ENCODE assay signal across 8 cellular contexts in the genomic region with DNA sequence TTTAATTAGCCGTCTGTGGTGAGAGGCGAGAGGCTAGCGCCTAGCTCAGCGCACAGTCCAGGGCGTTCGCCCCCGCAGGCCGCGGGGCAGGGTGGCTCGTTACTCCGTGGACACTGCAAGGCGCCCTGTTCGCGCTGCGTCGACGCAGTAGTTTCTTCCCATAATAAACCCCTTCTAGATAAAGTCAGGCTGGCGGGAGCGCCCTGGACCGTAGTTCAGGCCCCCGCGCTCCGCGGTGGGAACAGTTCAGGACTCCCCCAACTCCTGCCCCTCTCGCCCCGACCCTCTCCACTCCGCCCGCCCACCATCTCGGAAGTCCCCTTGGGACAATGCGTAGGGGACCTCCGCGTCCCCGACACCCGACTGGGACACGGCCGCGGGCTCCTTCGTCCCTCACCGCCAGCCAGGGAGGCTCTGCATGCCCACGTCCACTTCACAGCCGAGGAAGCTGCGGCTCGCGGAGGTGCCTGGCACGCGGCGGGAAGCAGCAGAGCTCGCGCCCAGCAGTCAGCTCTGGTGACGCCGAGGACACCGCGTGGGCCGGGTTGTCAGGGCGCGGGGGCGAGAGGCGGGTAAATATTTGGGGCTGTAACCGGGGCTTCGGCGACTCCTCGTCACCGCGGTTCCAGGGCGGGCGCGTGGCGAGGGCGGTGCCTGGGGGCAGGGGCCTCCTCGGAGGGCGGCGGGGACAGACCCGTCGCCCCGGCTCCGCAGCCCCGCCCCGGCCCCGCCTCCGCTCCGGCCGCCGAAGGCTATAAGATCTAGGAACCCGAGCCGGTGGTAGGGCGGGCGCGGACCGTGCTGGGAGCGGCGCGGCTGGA. TPM values are rescaled to one million over a fixed set of nuclear protein-coding genes. Genes with fewer than 3 reads are reported as not detected.
DNase-seq lines count a peak whose midpoint lies in the region; ATAC-seq, FAIRE-seq and TF ChIP-seq lines count a peak whose summit lies in the region.

A gene with protein sequence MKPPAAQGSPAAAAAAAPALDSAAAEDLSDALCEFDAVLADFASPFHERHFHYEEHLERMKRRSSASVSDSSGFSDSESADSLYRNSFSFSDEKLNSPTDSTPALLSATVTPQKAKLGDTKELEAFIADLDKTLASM (plus strand): TSS at position 783 of the 821 bp plus-strand sequence. CDS start 158 bp downstream, outside the sequence.

- no peak for TF ChIP-seq RAD21 in HepG2 (CRISPR knock-in tag; IDR thresholded peaks at IDR 0.05)

- CTCF ChIA-PET in HepG2 (lab: Yijun Ruan, JAX; ENCODE audit: low intra/inter-chr PET ratio, low total read pairs): no interaction called here

- H3K9me3 ChIP-seq in KOPT-K1 (ENCODE audit: insufficient read depth, low read length, poor library complexity, severe bottlenecking) (no peaks in the 10 kb centered on the region), colonic mucosa (no peaks in the 10 kb centered on the region), HepG2 (ENCODE audit: low read length) (no peaks in the 10 kb centered on the region)

- peak within 1 kb of the TSS; percentile 48 for H3K9ac ChIP-seq in colonic mucosa (ENCODE audit: low read depth in 2 of 2, low read length in 2 of 2)
- H3K9ac ChIP-seq in HepG2 (ENCODE audit: insufficient read depth, low read depth, low read length): peak within 1 kb of the TSS; percentile 71; the same call in 1 of the 2 replicates

- H2AFZ ChIP-seq in HepG2 (ENCODE audit: low read length): no peak within 1 kb of the TSS

- TF ChIP-seq EP300 in HepG2 (IDR thresholded peaks at IDR 0.05; ENCODE audit: low read depth in 2 of 2, low read length in 2 of 2): no peak
- no peak for TF ChIP-seq EP300 in HepG2 (CRISPR knock-in tag; IDR thresholded peaks at IDR 0.05; ENCODE audit: borderline replicate concordance)

- peak within 1 kb of the TSS; percentile 48 for H3K4me3 ChIP-seq in colonic mucosa
- peak within 1 kb of the TSS; percentile 45 to 75 (median 57); a peak in 4 of 6 replicates for H3K4me3 ChIP-seq in HepG2 (replicated peaks in 1 of 3; ENCODE audit: insufficient read depth in 1 of 3, low read depth in 2 of 3, low read length in 3 of 3)

- H3K27me3 ChIP-seq in colonic mucosa: peaks cover 23% of the 10 kb centered on the region
- H3K27me3 ChIP-seq in HepG2 (ENCODE audit: control insufficient read depth in 1 of 2, insufficient read depth in 2 of 2, low read length in 2 of 2): peaks cover 0 to 24% of the 10 kb centered on the region in 2 experiments; a peak in 2 of 5 replicates

- H3K4me2 ChIP-seq in HepG2 (ENCODE audit: low read depth, low read length): peak within 1 kb of the TSS; percentile 80

- H3K79me2 ChIP-seq in HepG2 (ENCODE audit: insufficient read depth, low read length): no peaks in the 10 kb centered on the region

- H3K27ac ChIP-seq in KOPT-K1 (ENCODE audit: low read depth, low read length, poor library complexity, severe bottlenecking): peak within 1 kb of the TSS; percentile 64
- no peak within 1 kb of the TSS for H3K27ac ChIP-seq in colonic mucosa
- H3K27ac ChIP-seq in HepG2 (ENCODE audit: extremely low read length, insufficient read depth, low read length): no peak within 1 kb of the TSS

- no peak for FAIRE-seq in HepG2 (lab: Jason Lieb, UNC)

- no peak for TF ChIP-seq POLR2A in HepG2 (IDR thresholded peaks at IDR 0.05; ENCODE audit: insufficient read depth in 1 of 2, low read depth in 2 of 2, low read length in 2 of 2)

- ATAC-seq in GM21515 (IDR thresholded peaks at IDR 0.05; ENCODE audit: unreplicated experiment): peak; percentile 63
- ATAC-seq in HepG2: peak; percentile 92

- POLR2A ChIA-PET in HepG2 (lab: Yijun Ruan, JAX): no interaction called here

- TF ChIP-seq CTCF in colonic mucosa (IDR thresholded peaks at IDR 0.05) (no peak), HepG2 (CRISPR knock-in tag; IDR thresholded peaks at IDR 0.05) (no peak)

- peaks cover 4% of the 10 kb centered on the region for H3K36me3 ChIP-seq in KOPT-K1 (ENCODE audit: insufficient read depth, low read length)
- no peaks in the 10 kb centered on the region for H3K36me3 ChIP-seq in colonic mucosa
- no peaks in the 10 kb centered on the region for H3K36me3 ChIP-seq in HepG2 (replicated peaks in 1 of 2; ENCODE audit: control insufficient read depth in 1 of 2, insufficient read depth in 2 of 2, low read length in 2 of 2)

- H3K4me1 ChIP-seq in colonic mucosa: no peaks in the 10 kb centered on the region
- peaks cover 18% of the 10 kb centered on the region for H3K4me1 ChIP-seq in HepG2 (ENCODE audit: insufficient read depth, low read length)

- intact Hi-C loops in colonic mucosa (cut with DNase I) (no loop called here), HepG2 (cut with micrococcal nuclease; ENCODE audit: unreplicated experiment) (loop anchor here (2.0 kb wide), 1 partner anchor 196 kb away; no protein-coding TSS in a partner anchor)

- DNase-seq in DMS53 treated with DMSO at 0.1 percent for 48 hours (lab: John Stamatoyannopoulos, UW; ENCODE audit: unreplicated experiment) (peak; percentile 27), colonic mucosa (peak; percentile 82), HepG2 (ENCODE audit: low spot score) (peak; percentile 30), NCI-H226 (no peak)
- DNase-seq in activated CD4-positive, alpha-beta T cell treated with anti-CD3 and anti-CD28 coated beads for 48 hours: peak; percentile 95
- DNase-seq in stimulated activated CD4-positive, alpha-beta T cell treated with anti-CD3 and anti-CD28 coated beads, Interleukin-2, amount 100 ng/mL, for 4 hours (ENCODE audit: low read depth): peak; percentile 98

- in situ Hi-C loops in HepG2 (cut with HindIII; ENCODE audit: extremely low pct_ligation_motif_present, low pct_unique_long_range_greater_than_20kb): no loop called here

- WGBS in HepG2 (ENCODE audit: low lambda C conversion rate): 47% methylated on average over 35 of the region's 92 CpGs

- no peaks in the 10 kb centered on the region for H4K20me1 ChIP-seq in HepG2 (ENCODE audit: insufficient read depth, low read length)

- BruUV-seq in HepG2 (replicated peaks; lab: Mats Ljungman, UMichigan): no TSS peak

TF ChIP-seq in HepG2, 621 proteins besides CTCF, POLR2A, EP300 and RAD21 (continues in another document):
- TF ChIP-seq ZSCAN30 (CRISPR knock-in tag; IDR thresholded peaks at IDR 0.05): no peak
- no peak for TF ChIP-seq ZC3H13 (CRISPR knock-in tag; IDR thresholded peaks at IDR 0.05)
- TF ChIP-seq ZMAT5 (CRISPR knock-in tag; IDR thresholded peaks at IDR 0.05; ENCODE audit: borderline replicate concordance, low read depth): no peak
- TF ChIP-seq, protein P1, sequence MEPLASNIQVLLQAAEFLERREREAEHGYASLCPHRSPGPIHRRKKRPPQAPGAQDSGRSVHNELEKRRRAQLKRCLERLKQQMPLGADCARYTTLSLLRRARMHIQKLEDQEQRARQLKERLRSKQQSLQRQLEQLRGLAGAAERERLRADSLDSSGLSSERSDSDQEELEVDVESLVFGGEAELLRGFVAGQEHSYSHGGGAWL (CRISPR knock-in tag; IDR thresholded peaks at IDR 0.05): peak; percentile 57; the same call in 1 of the 2 replicates
- TF ChIP-seq POGK (CRISPR knock-in tag; conservative IDR thresholded peaks at IDR 0.05): peak; percentile 67; the same call in 1 of the 2 replicates
- TF ChIP-seq FOXA3 (CRISPR knock-in tag; IDR thresholded peaks at IDR 0.05): 0 out of 2 replicates have a peak, but pooled peaks have one; percentile 16
- TF ChIP-seq ATM (IDR thresholded peaks at IDR 0.05; ENCODE audit: borderline replicate concordance): no peak
- peak; percentile 11; the same call in 1 of the 2 replicates for TF ChIP-seq RFX1 (IDR thresholded peaks at IDR 0.05)
- TF ChIP-seq ZNF564 (CRISPR knock-in tag; IDR thresholded peaks at IDR 0.05): peak; percentile 73; the same call in 1 of the 2 replicates

RNA-seq across cellular contexts. Expression of the gene that starts here (rescaled TPM):
- total RNA-seq in colonic mucosa: 10 to 100 TPM in 1 of 2 donors, 1 to 10 TPM in 1; 5.6 to 10.4 TPM
- total RNA-seq in HepG2 (2016; rRNA removed; fragmentation: Illumina TruSeq; extraction: Trizol): 0.20 and 0.29 TPM in 2 replicates
- total RNA-seq in HepG2 (2016; cell fraction: cytosol; rRNA removed; fragmentation: Illumina TruSeq; extraction: Trizol; ENCODE audit: low read depth): 0.26 TPM in 1 of 2 replicates, not detected in the other
- 0.39 and 0.61 TPM in 2 replicates for total RNA-seq in HepG2 (2016; cell fraction: insoluble cytoplasmic fraction; rRNA removed; fragmentation: Illumina TruSeq; extraction: Trizol)
- total RNA-seq in HepG2 (2016; cell fraction: membrane; rRNA removed; fragmentation: Illumina TruSeq; extraction: Trizol): 0.49 and 0.65 TPM in 2 replicates
- 0.56 TPM in 1 of 2 replicates, not detected in the other for total RNA-seq in HepG2 (2016; cell fraction: nucleus; rRNA removed; fragmentation: Illumina TruSeq; extraction: Trizol)
- 8.4 and 9.5 TPM in 2 replicates for polyA plus RNA-seq in HepG2 (2011; rRNA removed)
- polyA plus RNA-seq in HepG2 (2011; cell fraction: cytosol; rRNA removed): 5.6 and 6.7 TPM in 2 replicates
- 4.9 and 5.8 TPM in 2 replicates for polyA plus RNA-seq in HepG2 (2011; cell fraction: nucleus; rRNA removed)
- 4.0 and 15.8 TPM in 2 replicates for polyA plus RNA-seq in HepG2 (2012)
- polyA plus RNA-seq in HepG2 (2016; cell fraction: cytosol; fragmentation: Illumina TruSeq; extraction: Trizol; ENCODE audit: low read depth): 0.48 and 0.54 TPM in 2 replicates
- polyA plus RNA-seq in HepG2 (2016; cell fraction: insoluble cytoplasmic fraction; fragmentation: Illumina TruSeq; extraction: Trizol; ENCODE audit: low read depth): 0.43 and 0.45 TPM in 2 replicates
- 0.36 and 0.74 TPM in 2 replicates for polyA plus RNA-seq in HepG2 (2016; cell fraction: membrane; fragmentation: Illumina TruSeq; extraction: Trizol; ENCODE audit: low read depth)
- polyA plus RNA-seq in HepG2 (2016; cell fraction: nucleus; fragmentation: Illumina TruSeq; extraction: Trizol; ENCODE audit: insufficient read depth, low read depth): 1.4 TPM in 1 of 2 replicates, not detected in the other
- polyA minus RNA-seq in HepG2 (2011; rRNA and poly(A)+ RNA removed; ENCODE audit: low replicate concordance): 2.3 TPM in 1 of 2 replicates, not detected in the other
- polyA minus RNA-seq in HepG2 (2011; cell fraction: cytosol; rRNA and poly(A)+ RNA removed): 3.3 and 4.5 TPM in 2 replicates
- polyA minus RNA-seq in HepG2 (2011; cell fraction: nucleus; rRNA and poly(A)+ RNA removed): 3.0 and 3.4 TPM in 2 replicates
